In the genomic region with DNA sequence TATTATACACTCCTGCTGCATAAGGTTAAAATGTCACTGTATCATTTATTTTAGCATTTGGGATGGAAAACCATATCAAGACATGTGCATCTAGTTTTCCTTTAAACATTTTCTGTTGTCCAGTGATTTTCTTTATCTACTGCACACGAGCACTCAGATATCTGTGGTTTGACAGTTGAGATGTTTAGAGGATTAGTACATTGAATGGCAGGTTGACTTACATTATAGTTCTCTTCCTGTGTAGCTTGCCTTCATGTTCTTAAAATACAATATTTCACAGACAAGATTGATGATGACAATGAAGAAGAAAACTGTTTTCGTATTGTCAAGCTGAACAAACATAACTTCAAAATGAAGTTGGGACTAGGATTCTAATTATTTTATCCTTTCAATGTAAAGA, we compare ENCODE assay signal across 24 cellular contexts.
"Had no signal": no experiment of that assay in that cellular context is flagged by ENCODE, and none has a peak within 500 bp of the region (broad histone marks: within the 10 kb centered on the region; RNA-seq: fewer than 3 reads in every experiment).

No MANE protein-coding gene starts in this region.

- H3K4me1 ChIP-seq: colonic mucosa, esophagus muscularis mucosa, esophagus squamous epithelium, foreskin keratinocyte, gastrocnemius medialis, gastroesophageal sphincter, heart left ventricle, heart right ventricle had no signal

- DNase-seq: colonic mucosa; cortex of kidney; dermis blood vessel endothelial cell; dorsolateral prefrontal cortex; effector CD4-positive, alpha-beta T cell; effector CD8-positive, alpha-beta T cell; effector memory CD4-positive, alpha-beta T cell; effector memory CD8-positive, alpha-beta T cell; endodermal cell; erythroblast; esophagus squamous epithelium; foreskin fibroblast; foreskin keratinocyte; foreskin melanocyte; gastrocnemius medialis; glutamatergic neuron; head of caudate nucleus; heart left ventricle; heart right ventricle had no signal

- H3K36me3 ChIP-seq: colonic mucosa, esophagus muscularis mucosa, esophagus squamous epithelium, gastrocnemius medialis, gastroesophageal sphincter, heart left ventricle, heart right ventricle had no signal

- H3K27ac ChIP-seq: colonic mucosa, coronary artery, dorsolateral prefrontal cortex, epithelial cell of prostate, esophagus muscularis mucosa, esophagus squamous epithelium, foreskin keratinocyte, gastrocnemius medialis, gastroesophageal sphincter, heart left ventricle, heart right ventricle had no signal

- ATAC-seq: effector memory CD8-positive, alpha-beta T cell; esophagus mucosa; foreskin keratinocyte; gastrocnemius medialis; gastroesophageal sphincter; heart left ventricle; heart right ventricle had no signal

- H3K27me3 ChIP-seq: colonic mucosa, dorsolateral prefrontal cortex, esophagus muscularis mucosa, esophagus squamous epithelium, foreskin keratinocyte, gastrocnemius medialis, gastroesophageal sphincter, heart left ventricle, heart right ventricle had no signal

- H3K4me3 ChIP-seq: colonic mucosa, coronary artery, dorsolateral prefrontal cortex, esophagus muscularis mucosa, esophagus squamous epithelium, gastrocnemius medialis, gastroesophageal sphincter, heart left ventricle, heart right ventricle had no signal

- H3K9me3 ChIP-seq: colonic mucosa, esophagus muscularis mucosa, esophagus squamous epithelium, gastrocnemius medialis had no signal
